ENCODE assay signal across 1 cellular context in genomic region chr19:12733369-12733896, GRCh38.
TF ChIP-seq lines count a peak whose summit lies in the region.

No MANE protein-coding gene starts in this region.

TF ChIP-seq in SK-N-SH treated with all-trans-retinoic acid at 6 μM for 48 hours, 23 proteins besides CTCF, POLR2A, EP300 and RAD21 (continued from another document):
- TF ChIP-seq CSRNP3 (CRISPR knock-in tag; IDR thresholded peaks at IDR 0.05), result no peak
- no peak for TF ChIP-seq OSR1 (CRISPR knock-in tag; IDR thresholded peaks at IDR 0.05)
- no peak for TF ChIP-seq PPARA (CRISPR knock-in tag; IDR thresholded peaks at IDR 0.05; ENCODE audit: borderline replicate concordance)
